4 cellular contexts compared by ENCODE assay signal in the genomic region with DNA sequence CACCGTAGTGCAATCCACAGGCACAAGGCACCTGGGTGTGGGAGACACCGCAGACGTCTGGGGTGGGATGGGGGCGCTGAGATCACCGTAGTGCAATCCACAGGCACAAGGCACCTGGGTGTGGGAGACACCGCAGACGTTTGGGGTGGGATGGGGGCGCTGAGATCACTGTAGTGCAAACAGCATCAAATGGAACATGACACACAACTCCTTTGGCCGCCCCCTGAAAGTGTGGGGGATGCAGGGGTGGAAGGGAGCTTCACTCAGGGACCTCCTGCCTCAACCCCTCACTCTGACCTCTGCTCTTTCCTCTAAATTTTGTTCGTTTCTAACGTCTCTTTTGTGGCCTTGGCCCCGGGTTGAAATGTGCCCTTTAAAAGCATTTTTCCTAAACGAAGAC. TPM values are rescaled to one million over a fixed set of nuclear protein-coding genes. Genes with fewer than 3 reads are reported as not detected.
"Had no signal": no experiment of that assay in that cellular context is flagged by ENCODE, and none has a peak within 500 bp of the region (broad histone marks: within the 10 kb centered on the region; RNA-seq: fewer than 3 reads in every experiment).

No MANE protein-coding gene starts in this region.

RNA-seq across cellular contexts. Expression of gene DOC2B, which starts 20.3 kb away (rescaled TPM):
- total RNA-seq: fibroblast of lung, fibroblast of villous mesenchyme, foreskin keratinocyte had no signal
- polyA plus RNA-seq: fibroblast of lung, foreskin keratinocyte, immature natural killer cell had no signal
